27 cellular contexts compared by ENCODE assay signal in the genomic region with DNA sequence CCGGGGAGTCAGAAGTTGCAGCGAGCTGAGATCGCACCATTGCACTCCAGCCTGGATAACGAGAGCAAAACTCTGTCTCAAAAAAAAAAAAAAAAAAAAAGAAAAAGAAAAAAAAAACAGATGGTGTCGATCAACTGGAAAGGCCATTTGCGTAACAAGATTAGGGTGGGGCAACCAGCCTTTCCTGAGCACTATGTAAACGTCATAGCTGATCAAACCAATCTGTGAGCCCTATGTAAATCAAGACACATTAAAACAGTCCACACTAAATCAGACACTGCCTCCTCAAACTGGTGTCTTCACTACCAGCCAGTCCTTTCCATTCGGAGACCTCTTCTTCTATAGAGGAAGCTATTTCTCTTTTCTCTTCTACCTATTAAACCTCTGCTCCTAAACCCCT. TPM values are rescaled to one million over a fixed set of nuclear protein-coding genes. Genes with fewer than 3 reads are reported as not detected.
DNase-seq lines count a peak whose midpoint lies in the region; ATAC-seq and TF ChIP-seq lines count a peak whose summit lies in the region.
"Had no signal": no experiment of that assay in that cellular context is flagged by ENCODE, and none has a peak within 500 bp of the region (broad histone marks: within the 10 kb centered on the region; RNA-seq: fewer than 3 reads in every experiment).

No MANE protein-coding gene starts in this region.

- peaks cover 18% of the 10 kb centered on the region for H3K4me1 Mint-ChIP-seq in activated T-cell treated with anti-CD3 and anti-CD28 coated beads, Interleukin-2, amount 50 U/mL, for 72 hours (ENCODE audit: low read depth)

- H3K4me1 ChIP-seq in GM23248 (ENCODE audit: insufficient read depth) (no peaks in the 10 kb centered on the region), testis (peaks cover 3% of the 10 kb centered on the region), tibial nerve (peaks cover 0 to 14% (median 5%) of the 10 kb centered on the region in 4 donors)
- H3K4me1 ChIP-seq: body of pancreas, SJSA1 had no signal

- H3K36me3 Mint-ChIP-seq in activated T-cell treated with anti-CD3 and anti-CD28 coated beads, Interleukin-2, amount 50 U/mL, for 72 hours (ENCODE audit: insufficient read depth in 2 of 2): peaks cover 4 to 6% of the 10 kb centered on the region in 2 donors
- H3K36me3 Mint-ChIP-seq: CD8-positive, alpha-beta memory T cell had no signal

- TF ChIP-seq POLR2A in testis (IDR thresholded peaks at IDR 0.05) (no peak), tibial nerve (IDR thresholded peaks at IDR 0.05) (no peak)

- in situ Hi-C loops in GM23248 (cut with MboI): no loop called here

- no peak overlapping the region for H3K27ac Mint-ChIP-seq in activated T-cell treated with anti-CD3 and anti-CD28 coated beads, Interleukin-2, amount 50 U/mL, for 72 hours
- H3K27ac Mint-ChIP-seq: activated CD8-positive, alpha-beta T cell treated with anti-CD3 and anti-CD28 coated beads, Interleukin-2, amount 10 ng/mL, durations not matched to agents 7 days and 5 days; activated naive CD8-positive, alpha-beta T cell; HFFc6; T-helper 17 cell had no signal

- no peak overlapping the region for H3K4me3 Mint-ChIP-seq in activated T-cell treated with anti-CD3 and anti-CD28 coated beads, Interleukin-2, amount 50 U/mL, for 72 hours
- H3K4me3 Mint-ChIP-seq: activated CD8-positive, alpha-beta T cell treated with anti-CD3 and anti-CD28 coated beads, Interleukin-2, amount 10 ng/mL, durations not matched to agents 7 days and 5 days; activated naive CD8-positive, alpha-beta T cell; CD8-positive, alpha-beta memory T cell; HFFc6; T-helper 17 cell had no signal

- H3K27me3 ChIP-seq in GM23248 (replicated peaks; ENCODE audit: insufficient read depth) (no peaks in the 10 kb centered on the region), testis (no peaks in the 10 kb centered on the region), tibial nerve (no peaks in the 10 kb centered on the region)
- H3K27me3 ChIP-seq: body of pancreas, SJSA1 had no signal

- no peaks in the 10 kb centered on the region for H3K79me2 ChIP-seq in GM23248 (ENCODE audit: insufficient read depth)

- H4K20me1 ChIP-seq in GM23248 (ENCODE audit: insufficient read depth): no peaks in the 10 kb centered on the region

- H3K27ac ChIP-seq in GM23248 (no peak overlapping the region), testis (no peak overlapping the region), tibial nerve (no peak overlapping the region)
- H3K27ac ChIP-seq: body of pancreas, HL-60, SJSA1 had no signal

- no peak overlapping the region for H3K9ac ChIP-seq in GM23248

- WGBS in GM23248 (ENCODE audit: low coverage in 1 of 2, low lambda C conversion rate in 2 of 2, missing lambda C conversion rate in 2 of 2), 2 experiments: 9 to 12% methylated on average over 5 to 8 of the region's 8 CpGs
- 82 to 88% methylated on average over 8 of the region's 8 CpGs for WGBS in testis, 2 donors
- 78 to 79% methylated on average over 8 of the region's 8 CpGs for WGBS in tibial nerve, 2 donors

- peak; percentile 28 for DNase-seq in AG08395 (ENCODE audit: low spot score)
- peak; percentile 47 for DNase-seq in GM23248
- peak; percentile 26 for DNase-seq in NOMO-1 treated with dmso at 0.1 percent for 144 hours (lab: John Stamatoyannopoulos, UW; ENCODE audit: unreplicated experiment)
- DNase-seq in fibroblast of villous mesenchyme (ENCODE audit: low read depth): peak; percentile 64
- no peak for DNase-seq in mesenteric fat pad (ENCODE audit: low spot score)
- no peak for DNase-seq in activated T-cell treated with anti-CD3 and anti-CD28 coated beads, Interleukin-2, amount 50 U/mL, for 72 hours
- DNase-seq in testis: no peak
- DNase-seq in tibial nerve (ENCODE audit: low spot score in 2 of 2): no peak
- DNase-seq: activated CD8-positive, alpha-beta T cell treated with anti-CD3 and anti-CD28 coated beads, Interleukin-2, amount 10 ng/mL, durations not matched to agents 7 days and 5 days; activated T-cell treated with anti-CD3 and anti-CD28 coated beads, Interleukin-2, amount 50 U/mL, for 48 hours; body of pancreas; CD8-positive, alpha-beta memory T cell; cortex of kidney; DND-41; HFFc6; IMR-90; kidney glomerular epithelial cell; NCI-H1930; NCI-H510A treated with DMSO at 0.1 percent for 48 hours; OCI-M1; substantia nigra; T-helper 17 cell had no signal

- no peaks in the 10 kb centered on the region for H3K27me3 Mint-ChIP-seq in activated T-cell treated with anti-CD3 and anti-CD28 coated beads, Interleukin-2, amount 50 U/mL, for 72 hours (ENCODE audit: low read depth)
- H3K27me3 Mint-ChIP-seq: activated naive CD8-positive, alpha-beta T cell had no signal

- H3K9me3 ChIP-seq in GM23248 (ENCODE audit: low read depth): no peaks in the 10 kb centered on the region
- H3K9me3 ChIP-seq in testis: no peaks in the 10 kb centered on the region
- H3K9me3 ChIP-seq in tibial nerve: no peaks in the 10 kb centered on the region
- H3K9me3 ChIP-seq: body of pancreas had no signal

- H3K36me3 ChIP-seq in GM23248 (ENCODE audit: low read depth) (no peaks in the 10 kb centered on the region), testis (ENCODE audit: low read depth, missing control alignments) (no peaks in the 10 kb centered on the region), tibial nerve (no peaks in the 10 kb centered on the region)
- H3K36me3 ChIP-seq: SJSA1 had no signal

- H3K9me3 Mint-ChIP-seq in activated T-cell treated with anti-CD3 and anti-CD28 coated beads, Interleukin-2, amount 50 U/mL, for 72 hours: peaks cover 0 to 3% of the 10 kb centered on the region in 2 donors
- H3K9me3 Mint-ChIP-seq: CD8-positive, alpha-beta memory T cell had no signal

- no peak overlapping the region for H2AFZ ChIP-seq in GM23248

- 0 out of 2 replicates have a peak, but pooled peaks cover 3% of the 10 kb centered on the region for H3F3A ChIP-seq in GM23248 (ENCODE audit: insufficient read depth)

- H3K4me3 ChIP-seq in GM23248: no peak overlapping the region
- H3K4me3 ChIP-seq in fibroblast of villous mesenchyme (ENCODE audit: low read depth, low read length): no peak overlapping the region
- H3K4me3 ChIP-seq in testis: no peak overlapping the region
- no peak overlapping the region for H3K4me3 ChIP-seq in tibial nerve
- H3K4me3 ChIP-seq: body of pancreas, SJSA1 had no signal

- H3K4me2 ChIP-seq in GM23248 (ENCODE audit: unreplicated experiment): peak overlapping the region; percentile 35

- H3K9me2 ChIP-seq in GM23248 (ENCODE audit: insufficient read depth): no peaks in the 10 kb centered on the region

- TF ChIP-seq CTCF in fibroblast of villous mesenchyme (IDR thresholded peaks at IDR 0.05; ENCODE audit: insufficient read depth, low read depth, low read length): no peak
- TF ChIP-seq CTCF in testis (IDR thresholded peaks at IDR 0.05): no peak
- no peak for TF ChIP-seq CTCF in tibial nerve (IDR thresholded peaks at IDR 0.05)

- intact Hi-C loops in testis (cut with DNase I; ENCODE audit: low total_unique reads): no loop called here

- TF ChIP-seq EP300 in tibial nerve (IDR thresholded peaks at IDR 0.05): no peak

- no peak for ATAC-seq in activated T-cell treated with anti-CD3 and anti-CD28 coated beads, Interleukin-2, amount 50 U/mL, for 72 hours (replicated peaks in 1 of 2)
- ATAC-seq: activated CD8-positive, alpha-beta T cell treated with anti-CD3 and anti-CD28 coated beads, Interleukin-2, amount 10 ng/mL, durations not matched to agents 7 days and 5 days; body of pancreas; T-helper 17 cell had no signal

RNA-seq across cellular contexts. Expression of gene NOLC1, which starts 33.9 kb away (rescaled TPM):
- 30.7 and 31.9 TPM in 2 replicates for total RNA-seq in GM23248 (2014; rRNA removed; shearing (Covaris generic))
- 42.5 and 43.4 TPM in 2 replicates for polyA plus RNA-seq in GM23248 (2016; fragmentation: Nextera tagmentation; extraction: Ambion mirVana)
- 22.2 and 30.7 TPM in 2 replicates for total RNA-seq in fibroblast of villous mesenchyme
- 50.2 TPM for total RNA-seq in mesenteric fat pad
- 100 to 1,000 TPM in 1 of 2 donors, 10 to 100 TPM in 1; 98.2 to 124 TPM for total RNA-seq in activated T-cell treated with anti-CD3 and anti-CD28 coated beads, Interleukin-2, amount 50 U/mL, for 72 hours
- 10 to 100 TPM; 53.7 to 63.8 TPM for total RNA-seq in testis
- 46.6 TPM for polyA plus RNA-seq in testis (ENCODE audit: insufficient read depth, low read depth, low replicate concordance)
- total RNA-seq in tibial nerve: 10 to 100 TPM; 31.2 to 58.2 (median 51.4) TPM

RNA-seq across cellular contexts. Expression of gene ELOVL3, which starts 40.0 kb away (rescaled TPM):
- 1.9 TPM in 1 of 2 replicates, not detected in the other for total RNA-seq in GM23248 (2014; rRNA removed; shearing (Covaris generic))
- 1.4 and 1.9 TPM in 2 replicates for polyA plus RNA-seq in GM23248 (2016; fragmentation: Nextera tagmentation; extraction: Ambion mirVana)
- total RNA-seq in fibroblast of villous mesenchyme: 0.32 and 0.86 TPM in 2 replicates
- total RNA-seq in mesenteric fat pad: 7.2 TPM
- under 1 TPM in 1 of 2 donors, not detected in 1; 0.24 TPM for total RNA-seq in activated T-cell treated with anti-CD3 and anti-CD28 coated beads, Interleukin-2, amount 50 U/mL, for 72 hours
- 1 to 10 TPM; 1.5 to 2.8 TPM for total RNA-seq in testis
- 5.0 TPM for polyA plus RNA-seq in testis (ENCODE audit: insufficient read depth, low read depth, low replicate concordance)
- not detected for total RNA-seq in tibial nerve
- total RNA-seq: activated CD8-positive, alpha-beta T cell treated with anti-CD3 and anti-CD28 coated beads, Interleukin-2, amount 10 ng/mL, durations not matched to agents 7 days and 5 days; body of pancreas; CD8-positive, alpha-beta memory T cell; MCF 10A; pulmonary artery endothelial cell; SJSA1; T-helper 17 cell had no signal
- polyA plus RNA-seq: CD8-positive, alpha-beta memory T cell had no signal

RNA-seq across cellular contexts. Expression of gene PPRC1, which starts 53.3 kb away (rescaled TPM):
- 16.4 and 25.3 TPM in 2 replicates for total RNA-seq in GM23248 (2014; rRNA removed; shearing (Covaris generic))
- polyA plus RNA-seq in GM23248 (2016; fragmentation: Nextera tagmentation; extraction: Ambion mirVana) (19.5 and 22.6 TPM in 2 replicates), testis (ENCODE audit: insufficient read depth, low read depth, low replicate concordance) (27.0 TPM)
- total RNA-seq in fibroblast of villous mesenchyme (23.5 and 28.5 TPM in 2 replicates), mesenteric fat pad (49.7 TPM), testis (10 to 100 TPM; 38.7 to 49.1 TPM), tibial nerve (10 to 100 TPM; 10.1 to 26.4 (median 18.7) TPM)
- total RNA-seq in activated T-cell treated with anti-CD3 and anti-CD28 coated beads, Interleukin-2, amount 50 U/mL, for 72 hours: 10 to 100 TPM; 42.6 to 51.4 TPM

RNA-seq across cellular contexts. Expression of gene PITX3, which starts 55.2 kb away (rescaled TPM):
- not detected in 2 replicates for total RNA-seq in GM23248 (2014; rRNA removed; shearing (Covaris generic))
- polyA plus RNA-seq in GM23248 (2016; fragmentation: Nextera tagmentation; extraction: Ambion mirVana) (not detected in 2 replicates), testis (ENCODE audit: insufficient read depth, low read depth, low replicate concordance) (0.69 TPM)
- total RNA-seq in fibroblast of villous mesenchyme (under 0.01 TPM in 1 of 2 replicates, not detected in the other), mesenteric fat pad (not detected), testis (under 1 TPM; 0.55 to 0.74 TPM), tibial nerve (not detected)
- total RNA-seq in activated T-cell treated with anti-CD3 and anti-CD28 coated beads, Interleukin-2, amount 50 U/mL, for 72 hours: under 1 TPM; 0.24 to 0.28 TPM
- total RNA-seq: activated CD8-positive, alpha-beta T cell treated with anti-CD3 and anti-CD28 coated beads, Interleukin-2, amount 10 ng/mL, durations not matched to agents 7 days and 5 days; body of pancreas; CD8-positive, alpha-beta memory T cell; IMR-90; MCF 10A; SJSA1; T-helper 17 cell had no signal
- polyA plus RNA-seq: CD8-positive, alpha-beta memory T cell; IMR-90 had no signal

RNA-seq across cellular contexts. Expression of gene GBF1, which starts 59.2 kb away (rescaled TPM):
- total RNA-seq in GM23248 (2014; rRNA removed; shearing (Covaris generic)): 43.9 and 48.7 TPM in 2 replicates
- polyA plus RNA-seq in GM23248 (2016; fragmentation: Nextera tagmentation; extraction: Ambion mirVana) (28.1 and 29.8 TPM in 2 replicates), testis (ENCODE audit: insufficient read depth, low read depth, low replicate concordance) (76.4 TPM)
- total RNA-seq in fibroblast of villous mesenchyme (48.3 and 58.3 TPM in 2 replicates), mesenteric fat pad (34.9 TPM), testis (10 to 100 TPM; 58.2 to 72.1 TPM), tibial nerve (10 to 100 TPM; 31.0 to 38.0 (median 36.1) TPM)
- 10 to 100 TPM; 44.2 to 47.6 TPM for total RNA-seq in activated T-cell treated with anti-CD3 and anti-CD28 coated beads, Interleukin-2, amount 50 U/mL, for 72 hours

Comparison
In these comparisons a context has a peak if more than half of its experiments do, and no peak if none do; other contexts are left out.
1. DNase-seq: peak in AG08395 (single experiment), GM23248 (single experiment), NOMO-1 treated with dmso at 0.1 percent for 144 hours (single experiment) and fibroblast of villous mesenchyme (single experiment); none in mesenteric fat pad (single experiment), activated T-cell treated with anti-CD3 and anti-CD28 coated beads, Interleukin-2, amount 50 U/mL, for 72 hours (0 of 2), testis (single experiment) and tibial nerve (0 of 2).